34 cellular contexts compared by ENCODE assay signal in the genomic region with DNA sequence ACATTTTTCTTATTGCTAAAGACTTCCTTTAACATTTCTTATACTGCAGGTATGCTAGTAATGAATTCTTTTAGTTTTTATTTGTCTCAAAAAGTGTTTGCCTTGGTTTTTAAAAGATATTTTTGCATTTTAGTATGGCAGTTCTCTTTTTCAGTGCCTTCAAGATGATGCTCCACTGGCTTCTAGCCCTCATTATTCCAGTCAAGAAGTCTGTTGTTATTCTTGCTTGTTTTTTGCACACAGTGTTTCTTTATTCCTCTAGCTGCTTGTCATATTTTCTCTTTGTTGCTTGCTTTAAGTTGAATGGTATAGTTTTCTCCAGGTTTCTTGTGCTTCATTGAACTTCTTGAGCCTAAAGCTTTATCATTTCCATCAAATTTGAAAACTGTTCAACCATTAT.
"Had no signal": no experiment of that assay in that cellular context is flagged by ENCODE, and none has a peak within 500 bp of the region (broad histone marks: within the 10 kb centered on the region; RNA-seq: fewer than 3 reads in every experiment).

No MANE protein-coding gene starts in this region.

- H3K4me3 ChIP-seq: MG63 had no signal

- DNase-seq: Karpas-422, Kasumi-1, MG63, MM.1S, MV-4-11, NCI-H1048, NCI-H1092, NCI-H1092 treated with DMSO at 0.1 percent for 48 hours, NCI-H1105, NCI-H1105 treated with DMSO at 0.1 percent for 48 hours, NCI-H1417, NCI-H1417 treated with DMSO at 0.1 percent for 48 hours, NCI-H1436, NCI-H1436 treated with DMSO at 0.1 percent for 48 hours, NCI-H146, NCI-H1694, NCI-H1694 treated with DMSO at 0.1 percent for 48 hours, NCI-H187, NCI-H187 treated with DMSO at 0.1 percent for 48 hours, NCI-H1930, NCI-H2029, NCI-H2029 treated with DMSO at 0.1 percent for 48 hours, NCI-H2081, NCI-H2081 treated with DMSO at 0.1 percent for 48 hours, NCI-H2107, NCI-H2171, NCI-H2171 treated with DMSO at 0.1 percent for 48 hours, NCI-H2227 treated with DMSO at 0.1 percent for 48 hours, NCI-H226, NCI-H345, NCI-H446, NCI-H446 treated with DMSO at 0.1 percent for 48 hours, NCI-H510A had no signal

- H3K27me3 ChIP-seq: MG63 had no signal

- H3K36me3 ChIP-seq: MG63 had no signal

- H3K27ac ChIP-seq: KMS-11 had no signal

- H3K4me2 ChIP-seq: KMS-11 had no signal

- H3K9ac ChIP-seq: KMS-11 had no signal
